In the genomic region with DNA sequence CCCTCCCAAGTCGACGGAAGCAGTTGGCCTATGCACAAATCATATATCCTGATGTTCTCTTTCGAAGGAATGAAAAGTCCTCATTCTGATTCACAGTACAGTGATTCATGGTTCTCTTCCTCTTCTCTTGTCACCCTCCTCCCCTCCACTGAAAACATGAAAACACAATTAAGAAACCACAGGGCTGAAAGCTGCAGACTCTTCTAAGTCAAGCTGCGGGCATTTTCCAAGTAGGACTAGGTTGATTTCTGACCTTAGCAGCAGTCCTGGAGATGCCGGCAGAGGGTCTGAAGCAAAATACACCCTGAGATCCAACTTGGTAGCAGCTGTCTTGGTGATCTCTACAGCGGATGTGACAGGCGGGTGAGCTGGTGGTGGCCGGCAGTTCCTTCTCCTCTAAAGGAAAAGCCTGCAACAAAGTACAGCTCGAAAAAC, we compare ENCODE assay signal across 9 cellular contexts. TPM values are rescaled to one million over a fixed set of nuclear protein-coding genes. Genes with fewer than 3 reads are reported as not detected.
DNase-seq lines count a peak whose midpoint lies in the region; ATAC-seq and TF ChIP-seq lines count a peak whose summit lies in the region.
"Had no signal": no experiment of that assay in that cellular context is flagged by ENCODE, and none has a peak within 500 bp of the region (broad histone marks: within the 10 kb centered on the region; RNA-seq: fewer than 3 reads in every experiment).

No MANE protein-coding gene starts in this region.

- H3K36me3 ChIP-seq in GM23338 (ENCODE audit: insufficient read depth): no peaks in the 10 kb centered on the region

- no peak overlapping the region for H3K4me3 Mint-ChIP-seq in activated naive CD8-positive, alpha-beta T cell treated with anti-CD3 and anti-CD28 coated beads, Interleukin-2, amount 50 U/mL, for 24 hours
- H3K4me3 Mint-ChIP-seq in memory B cell (peak overlapping the region; percentile 46), GM23338 (no peak overlapping the region)

- H3K9me3 Mint-ChIP-seq in activated naive CD8-positive, alpha-beta T cell treated with anti-CD3 and anti-CD28 coated beads, Interleukin-2, amount 50 U/mL, for 24 hours: no peaks in the 10 kb centered on the region
- no peaks in the 10 kb centered on the region for H3K9me3 Mint-ChIP-seq in memory B cell
- no peaks in the 10 kb centered on the region; the same call in 2 of the 3 replicates for H3K9me3 Mint-ChIP-seq in GM23338

- H3K79me2 ChIP-seq in GM23338 (replicated peaks; ENCODE audit: insufficient read depth): no peaks in the 10 kb centered on the region

- peaks cover 34% of the 10 kb centered on the region for H3K4me1 Mint-ChIP-seq in activated naive CD8-positive, alpha-beta T cell treated with anti-CD3 and anti-CD28 coated beads, Interleukin-2, amount 50 U/mL, for 24 hours
- H3K4me1 Mint-ChIP-seq in memory B cell (peaks cover 22% of the 10 kb centered on the region), GM23338 (peaks cover 7% of the 10 kb centered on the region)

- peaks cover 39% of the 10 kb centered on the region for H3K27me3 Mint-ChIP-seq in activated naive CD8-positive, alpha-beta T cell treated with anti-CD3 and anti-CD28 coated beads, Interleukin-2, amount 50 U/mL, for 24 hours
- no peaks in the 10 kb centered on the region for H3K27me3 Mint-ChIP-seq in memory B cell
- H3K27me3 Mint-ChIP-seq in GM23338 (ENCODE audit: insufficient read depth, low read depth, poor library complexity): peaks cover 14% of the 10 kb centered on the region

- H3K4me2 ChIP-seq in GM23338: no peak overlapping the region

- in situ Hi-C loops in GM13977 (cut with MboI; ENCODE audit: low pct_unique_long_range_greater_than_20kb, low sequenced_read_pairs, unreplicated experiment): no loop called here

- no peaks in the 10 kb centered on the region for H3K9me2 ChIP-seq in GM23338 (ENCODE audit: insufficient read depth)

- ATAC-seq in GM18909 (IDR thresholded peaks at IDR 0.05; ENCODE audit: poor library complexity, unreplicated experiment): peak; percentile 40
- peak; percentile 36 for ATAC-seq in HG03460 (IDR thresholded peaks at IDR 0.05; ENCODE audit: unreplicated experiment)
- ATAC-seq in activated naive CD8-positive, alpha-beta T cell treated with anti-CD3 and anti-CD28 coated beads, Interleukin-2, amount 50 U/mL, for 24 hours: peak; percentile 63
- ATAC-seq in memory B cell (ENCODE audit: low read depth): peak; percentile 70
- ATAC-seq in HG02759 (IDR thresholded peaks at IDR 0.05; ENCODE audit: unreplicated experiment): no peak
- ATAC-seq in GM23338: no peak
- ATAC-seq: K562 had no signal

- peaks cover 2% of the 10 kb centered on the region; the same call in 1 of the 2 replicates for H3F3A ChIP-seq in GM23338 (replicated peaks; ENCODE audit: low read depth)

- no peak overlapping the region for H2AFZ ChIP-seq in GM23338

- H3K36me3 Mint-ChIP-seq in activated naive CD8-positive, alpha-beta T cell treated with anti-CD3 and anti-CD28 coated beads, Interleukin-2, amount 50 U/mL, for 24 hours (ENCODE audit: low read depth): no peaks in the 10 kb centered on the region
- H3K36me3 Mint-ChIP-seq in memory B cell (peaks cover 7% of the 10 kb centered on the region), GM23338 (ENCODE audit: low read depth) (no peaks in the 10 kb centered on the region; the same call in 2 of the 3 replicates)

- TF ChIP-seq CTCF in GM13977 (IDR thresholded peaks at IDR 0.05; ENCODE audit: extremely low read depth, insufficient read depth, missing control alignments): no peak
- no peak for TF ChIP-seq CTCF in GM23338 (conservative IDR thresholded peaks at IDR 0.05; ENCODE audit: low read depth in 2 of 2)

- no peak overlapping the region for H3K27ac Mint-ChIP-seq in activated naive CD8-positive, alpha-beta T cell treated with anti-CD3 and anti-CD28 coated beads, Interleukin-2, amount 50 U/mL, for 24 hours
- peak overlapping the region; percentile 57 for H3K27ac Mint-ChIP-seq in memory B cell
- no peak overlapping the region for H3K27ac Mint-ChIP-seq in GM23338

- H4K20me1 ChIP-seq in GM23338 (replicated peaks; ENCODE audit: insufficient read depth): peaks cover 4% of the 10 kb centered on the region; the same call in 1 of the 2 replicates

- H3K27me3 ChIP-seq in GM23338 (ENCODE audit: insufficient read depth): peaks cover 21% of the 10 kb centered on the region

- peaks cover 5% of the 10 kb centered on the region for H3K4me1 ChIP-seq in GM23338 (ENCODE audit: insufficient read depth)

- H3K27ac ChIP-seq in GM23338 (ENCODE audit: low read depth): no peak overlapping the region

- peak; percentile 16 for DNase-seq in activated naive CD8-positive, alpha-beta T cell treated with anti-CD3 and anti-CD28 coated beads, Interleukin-2, amount 50 U/mL, for 24 hours
- DNase-seq in memory B cell (ENCODE audit: low spot score in 2 of 2) (no peak), GM13977 (ENCODE audit: low spot score) (no peak), GM23338 (ENCODE audit: low spot score) (no peak), NCI-H146 treated with DMSO at 0.1 percent for 48 hours (lab: John Stamatoyannopoulos, UW; ENCODE audit: unreplicated experiment) (no peak)

- no peak overlapping the region for H3K4me3 ChIP-seq in GM23338
- H3K4me3 ChIP-seq: K562 had no signal

TF ChIP-seq in GM23338, 12 proteins besides CTCF, POLR2A, EP300 and RAD21 (continues in another document):
- no peak for TF ChIP-seq NANOG (IDR thresholded peaks at IDR 0.05; ENCODE audit: borderline replicate concordance)
- TF ChIP-seq, protein P1, sequence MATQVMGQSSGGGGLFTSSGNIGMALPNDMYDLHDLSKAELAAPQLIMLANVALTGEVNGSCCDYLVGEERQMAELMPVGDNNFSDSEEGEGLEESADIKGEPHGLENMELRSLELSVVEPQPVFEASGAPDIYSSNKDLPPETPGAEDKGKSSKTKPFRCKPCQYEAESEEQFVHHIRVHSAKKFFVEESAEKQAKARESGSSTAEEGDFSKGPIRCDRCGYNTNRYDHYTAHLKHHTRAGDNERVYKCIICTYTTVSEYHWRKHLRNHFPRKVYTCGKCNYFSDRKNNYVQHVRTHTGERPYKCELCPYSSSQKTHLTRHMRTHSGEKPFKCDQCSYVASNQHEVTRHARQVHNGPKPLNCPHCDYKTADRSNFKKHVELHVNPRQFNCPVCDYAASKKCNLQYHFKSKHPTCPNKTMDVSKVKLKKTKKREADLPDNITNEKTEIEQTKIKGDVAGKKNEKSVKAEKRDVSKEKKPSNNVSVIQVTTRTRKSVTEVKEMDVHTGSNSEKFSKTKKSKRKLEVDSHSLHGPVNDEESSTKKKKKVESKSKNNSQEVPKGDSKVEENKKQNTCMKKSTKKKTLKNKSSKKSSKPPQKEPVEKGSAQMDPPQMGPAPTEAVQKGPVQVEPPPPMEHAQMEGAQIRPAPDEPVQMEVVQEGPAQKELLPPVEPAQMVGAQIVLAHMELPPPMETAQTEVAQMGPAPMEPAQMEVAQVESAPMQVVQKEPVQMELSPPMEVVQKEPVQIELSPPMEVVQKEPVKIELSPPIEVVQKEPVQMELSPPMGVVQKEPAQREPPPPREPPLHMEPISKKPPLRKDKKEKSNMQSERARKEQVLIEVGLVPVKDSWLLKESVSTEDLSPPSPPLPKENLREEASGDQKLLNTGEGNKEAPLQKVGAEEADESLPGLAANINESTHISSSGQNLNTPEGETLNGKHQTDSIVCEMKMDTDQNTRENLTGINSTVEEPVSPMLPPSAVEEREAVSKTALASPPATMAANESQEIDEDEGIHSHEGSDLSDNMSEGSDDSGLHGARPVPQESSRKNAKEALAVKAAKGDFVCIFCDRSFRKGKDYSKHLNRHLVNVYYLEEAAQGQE (IDR thresholded peaks at IDR 0.05; ENCODE audit: unreplicated experiment): no peak
- no peak for TF ChIP-seq EZH2 (IDR thresholded peaks at IDR 0.05; ENCODE audit: low read depth, unreplicated experiment)
- TF ChIP-seq, protein P2, sequence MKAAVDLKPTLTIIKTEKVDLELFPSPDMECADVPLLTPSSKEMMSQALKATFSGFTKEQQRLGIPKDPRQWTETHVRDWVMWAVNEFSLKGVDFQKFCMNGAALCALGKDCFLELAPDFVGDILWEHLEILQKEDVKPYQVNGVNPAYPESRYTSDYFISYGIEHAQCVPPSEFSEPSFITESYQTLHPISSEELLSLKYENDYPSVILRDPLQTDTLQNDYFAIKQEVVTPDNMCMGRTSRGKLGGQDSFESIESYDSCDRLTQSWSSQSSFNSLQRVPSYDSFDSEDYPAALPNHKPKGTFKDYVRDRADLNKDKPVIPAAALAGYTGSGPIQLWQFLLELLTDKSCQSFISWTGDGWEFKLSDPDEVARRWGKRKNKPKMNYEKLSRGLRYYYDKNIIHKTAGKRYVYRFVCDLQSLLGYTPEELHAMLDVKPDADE (IDR thresholded peaks at IDR 0.05): no peak
- TF ChIP-seq EZH2phosphoT487 (IDR thresholded peaks at IDR 0.05; ENCODE audit: unreplicated experiment): no peak
- no peak for TF ChIP-seq CREB1 (CRISPR knock-in tag; IDR thresholded peaks at IDR 0.05; ENCODE audit: low read depth)
- no peak for TF ChIP-seq POLR2AphosphoS5 (IDR thresholded peaks at IDR 0.05; ENCODE audit: low read depth)

RNA-seq across cellular contexts. Expression of a gene that starts 6.2 kb away (rescaled TPM):
- 2.4 and 3.6 TPM in 2 replicates for total RNA-seq in GM23338 (2014; rRNA removed; shearing (Covaris generic))
- polyA plus RNA-seq in GM23338 (2016; fragmentation: Nextera tagmentation; extraction: Ambion mirVana): 1.4 and 1.6 TPM in 2 replicates
- total RNA-seq: K562 had no signal
- polyA plus RNA-seq: K562 had no signal

Comparison
In these comparisons a context has a peak if more than half of its experiments do, and no peak if none do; other contexts are left out.
1. ATAC-seq: peak in GM18909 (single experiment), HG03460 (single experiment), activated naive CD8-positive, alpha-beta T cell treated with anti-CD3 and anti-CD28 coated beads, Interleukin-2, amount 50 U/mL, for 24 hours (single experiment) and memory B cell (single experiment); none in HG02759 (single experiment) and GM23338 (single experiment).